Comparison of ENCODE assay signal across 22 cellular contexts in the genomic region with DNA sequence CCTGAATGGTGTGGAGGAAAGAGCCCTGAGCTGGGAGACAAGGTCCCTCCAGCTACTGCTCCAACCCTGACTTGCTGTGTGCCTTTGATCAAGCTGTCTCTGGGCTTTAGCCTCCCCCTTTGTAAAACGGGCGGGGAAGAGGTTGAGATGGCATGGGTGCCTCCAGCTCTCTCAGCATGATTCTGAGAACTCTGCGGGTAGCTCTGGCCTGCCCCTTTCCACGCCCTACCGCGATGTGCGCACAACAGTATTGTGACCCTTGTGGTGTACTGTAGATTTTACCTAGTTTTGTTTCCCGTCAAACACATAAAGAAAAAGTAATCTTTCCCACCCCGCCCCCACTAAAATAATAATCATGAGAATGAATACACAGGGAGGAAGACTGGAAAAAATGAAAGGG. TPM values are rescaled to one million over a fixed set of nuclear protein-coding genes. Genes with fewer than 3 reads are reported as not detected.
DNase-seq lines count a peak whose midpoint lies in the region; ATAC-seq and TF ChIP-seq lines count a peak whose summit lies in the region.
"Had no signal": no experiment of that assay in that cellular context is flagged by ENCODE, and none has a peak within 500 bp of the region (broad histone marks: within the 10 kb centered on the region; RNA-seq: fewer than 3 reads in every experiment).

No MANE protein-coding gene starts in this region.

- H3K27me3 Mint-ChIP-seq in T-helper 2 cell treated with Interferon-gamma antibody and Interleukin-4, amounts not matched to agents 5 μg/mL and 100 μg/mL, for 36 hours (ENCODE audit: low read depth), result peaks cover 41% of the 10 kb centered on the region
- peaks cover 13% of the 10 kb centered on the region for H3K27me3 Mint-ChIP-seq in activated T-helper 17 cell treated with anti-CD3 and anti-CD28 coated beads, Interleukin-2, amount 50 U/mL, for 72 hours
- H3K27me3 Mint-ChIP-seq in natural killer cell (ENCODE audit: low read depth in 2 of 2), result peaks cover 0 to 7% of the 10 kb centered on the region in 2 donors
- H3K27me3 Mint-ChIP-seq in stimulated activated naive CD8-positive, alpha-beta T cell treated with anti-CD3 and anti-CD28 coated beads, Interleukin-15, amount 100 ng/mL, for 72 hours, result no peaks in the 10 kb centered on the region

- intact Hi-C loops in natural killer cell (cut with micrococcal nuclease), result no loop called here

- peaks cover 4% of the 10 kb centered on the region for H3K4me1 Mint-ChIP-seq in T-helper 2 cell treated with Interferon-gamma antibody and Interleukin-4, amounts not matched to agents 5 μg/mL and 100 μg/mL, for 36 hours (ENCODE audit: low read depth)
- peaks cover 10% of the 10 kb centered on the region for H3K4me1 Mint-ChIP-seq in activated T-helper 17 cell treated with anti-CD3 and anti-CD28 coated beads, Interleukin-2, amount 50 U/mL, for 72 hours
- H3K4me1 Mint-ChIP-seq in natural killer cell, result peaks cover 26 to 29% of the 10 kb centered on the region in 2 donors
- peaks cover 79% of the 10 kb centered on the region for H3K4me1 Mint-ChIP-seq in stimulated activated naive CD8-positive, alpha-beta T cell treated with anti-CD3 and anti-CD28 coated beads, Interleukin-15, amount 100 ng/mL, for 72 hours

- H3K4me3 Mint-ChIP-seq in T-helper 2 cell treated with Interferon-gamma antibody and Interleukin-4, amounts not matched to agents 5 μg/mL and 100 μg/mL, for 36 hours, result no peak overlapping the region
- H3K4me3 Mint-ChIP-seq in activated T-helper 17 cell treated with anti-CD3 and anti-CD28 coated beads, Interleukin-2, amount 50 U/mL, for 72 hours, result no peak overlapping the region
- peak overlapping the region; percentile 80 for H3K4me3 Mint-ChIP-seq in natural killer cell
- H3K4me3 Mint-ChIP-seq in stimulated activated naive CD8-positive, alpha-beta T cell treated with anti-CD3 and anti-CD28 coated beads, Interleukin-15, amount 100 ng/mL, for 72 hours, result peak overlapping the region; percentile 91 to 97
- H3K4me3 Mint-ChIP-seq: GM23338 had no signal

- TF ChIP-seq CTCF in natural killer cell (IDR thresholded peaks at IDR 0.05), result no peak

- no peaks in the 10 kb centered on the region for H3K9me3 Mint-ChIP-seq in T-helper 2 cell treated with Interferon-gamma antibody and Interleukin-4, amounts not matched to agents 5 μg/mL and 100 μg/mL, for 36 hours
- no peaks in the 10 kb centered on the region for H3K9me3 Mint-ChIP-seq in activated T-helper 17 cell treated with anti-CD3 and anti-CD28 coated beads, Interleukin-2, amount 50 U/mL, for 72 hours
- no peaks in the 10 kb centered on the region for H3K9me3 Mint-ChIP-seq in natural killer cell
- H3K9me3 Mint-ChIP-seq in stimulated activated naive CD8-positive, alpha-beta T cell treated with anti-CD3 and anti-CD28 coated beads, Interleukin-15, amount 100 ng/mL, for 72 hours, result no peaks in the 10 kb centered on the region

- peak in 3 of 5 experiments; percentile 19 to 91 (median 62) for DNase-seq in T-helper 2 cell
- no peak for DNase-seq in T-helper 2 cell treated with Interferon-gamma antibody and Interleukin-4, amounts not matched to agents 5 μg/mL and 100 μg/mL, for 36 hours (ENCODE audit: low spot score)
- no peak for DNase-seq in natural killer cell
- peak; percentile 81 to 93 for DNase-seq in stimulated activated naive CD8-positive, alpha-beta T cell treated with anti-CD3 and anti-CD28 coated beads, Interleukin-15, amount 100 ng/mL, for 72 hours
- DNase-seq in stimulated activated CD4-positive, alpha-beta T cell treated with anti-CD3 and anti-CD28 coated beads, Interleukin-15, amount 100 ng/mL, for 24 hours, result no peak
- DNase-seq: 8988T; activated CD4-positive, alpha-beta T cell treated with anti-CD3 and anti-CD28 coated beads, Interleukin-2, amount 50 U/mL, for 48 hours; activated naive CD4-positive, alpha-beta T cell; DMS 273 treated with DMSO at 0.1 percent for 48 hours; head of caudate nucleus; NCI-H1105; NCI-H2107; NCI-H524; upper lobe of left lung had no signal

- no peaks in the 10 kb centered on the region for H3K36me3 Mint-ChIP-seq in T-helper 2 cell treated with Interferon-gamma antibody and Interleukin-4, amounts not matched to agents 5 μg/mL and 100 μg/mL, for 36 hours (ENCODE audit: low read depth)
- H3K36me3 Mint-ChIP-seq in activated T-helper 17 cell treated with anti-CD3 and anti-CD28 coated beads, Interleukin-2, amount 50 U/mL, for 72 hours (ENCODE audit: low read depth), result no peaks in the 10 kb centered on the region
- peaks cover 7% of the 10 kb centered on the region for H3K36me3 Mint-ChIP-seq in natural killer cell

- peak; percentile 59 for ATAC-seq in activated T-helper 17 cell treated with anti-CD3 and anti-CD28 coated beads, Interleukin-2, amount 50 U/mL, for 72 hours (replicated peaks)
- ATAC-seq in natural killer cell (no peak), HG02973 (IDR thresholded peaks at IDR 0.05; ENCODE audit: unreplicated experiment) (no peak), HG02870 (IDR thresholded peaks at IDR 0.05; ENCODE audit: unreplicated experiment) (no peak)
- peak; percentile 84 for ATAC-seq in stimulated activated naive CD8-positive, alpha-beta T cell treated with anti-CD3 and anti-CD28 coated beads, Interleukin-15, amount 100 ng/mL, for 72 hours
- ATAC-seq: GM23338, left lobe of liver, Right ventricle myocardium inferior had no signal

- no peak overlapping the region for H3K27ac Mint-ChIP-seq in T-helper 2 cell treated with Interferon-gamma antibody and Interleukin-4, amounts not matched to agents 5 μg/mL and 100 μg/mL, for 36 hours
- no peak overlapping the region for H3K27ac Mint-ChIP-seq in activated T-helper 17 cell treated with anti-CD3 and anti-CD28 coated beads, Interleukin-2, amount 50 U/mL, for 72 hours
- H3K27ac Mint-ChIP-seq in natural killer cell, result peak overlapping the region; percentile 83 to 97
- H3K27ac Mint-ChIP-seq in stimulated activated naive CD8-positive, alpha-beta T cell treated with anti-CD3 and anti-CD28 coated beads, Interleukin-15, amount 100 ng/mL, for 72 hours, result peak overlapping the region; percentile 99
- H3K27ac Mint-ChIP-seq: GM23338 had no signal

RNA-seq across cellular contexts. Expression of a gene that starts 5.3 kb away (rescaled TPM):
- total RNA-seq in activated T-helper 17 cell treated with anti-CD3 and anti-CD28 coated beads, Interleukin-2, amount 50 U/mL, for 72 hours, result 1 to 10 TPM in 1 of 2 donors, under 1 TPM in 1; 0.80 to 2.7 TPM
- 100 to 1,000 TPM in 2 of 3 donors, 10 to 100 TPM in 1; 85.3 to 208 (median 162) TPM for total RNA-seq in natural killer cell
- total RNA-seq: HT1080, OCI-LY7 had no signal

Comparison
In these comparisons a context has a peak if more than half of its experiments do, and no peak if none do; other contexts are left out.
1. DNase-seq: peak in T-helper 2 cell (3 of 5) and stimulated activated naive CD8-positive, alpha-beta T cell treated with anti-CD3 and anti-CD28 coated beads, Interleukin-15, amount 100 ng/mL, for 72 hours (2 of 2); none in T-helper 2 cell treated with Interferon-gamma antibody and Interleukin-4, amounts not matched to agents 5 μg/mL and 100 μg/mL, for 36 hours (single experiment), natural killer cell (single experiment) and stimulated activated CD4-positive, alpha-beta T cell treated with anti-CD3 and anti-CD28 coated beads, Interleukin-15, amount 100 ng/mL, for 24 hours (single experiment).
2. H3K27ac Mint-ChIP-seq: peak in natural killer cell (2 of 2) and stimulated activated naive CD8-positive, alpha-beta T cell treated with anti-CD3 and anti-CD28 coated beads, Interleukin-15, amount 100 ng/mL, for 72 hours (2 of 2); none in T-helper 2 cell treated with Interferon-gamma antibody and Interleukin-4, amounts not matched to agents 5 μg/mL and 100 μg/mL, for 36 hours (single experiment) and activated T-helper 17 cell treated with anti-CD3 and anti-CD28 coated beads, Interleukin-2, amount 50 U/mL, for 72 hours (single experiment).
3. H3K4me3 Mint-ChIP-seq: peak in natural killer cell (single experiment) and stimulated activated naive CD8-positive, alpha-beta T cell treated with anti-CD3 and anti-CD28 coated beads, Interleukin-15, amount 100 ng/mL, for 72 hours (2 of 2); none in T-helper 2 cell treated with Interferon-gamma antibody and Interleukin-4, amounts not matched to agents 5 μg/mL and 100 μg/mL, for 36 hours (single experiment) and activated T-helper 17 cell treated with anti-CD3 and anti-CD28 coated beads, Interleukin-2, amount 50 U/mL, for 72 hours (single experiment).
4. ATAC-seq: peak in activated T-helper 17 cell treated with anti-CD3 and anti-CD28 coated beads, Interleukin-2, amount 50 U/mL, for 72 hours (single experiment) and stimulated activated naive CD8-positive, alpha-beta T cell treated with anti-CD3 and anti-CD28 coated beads, Interleukin-15, amount 100 ng/mL, for 72 hours (single experiment); none in natural killer cell (0 of 3), HG02973 (single experiment) and HG02870 (single experiment).
5. RNA of a gene that starts 5.3 kb away (total RNA-seq): 85.3 to 208 TPM in natural killer cell; 0.80 to 2.7 TPM in activated T-helper 17 cell treated with anti-CD3 and anti-CD28 coated beads, Interleukin-2, amount 50 U/mL, for 72 hours; every median in the first group is over 10 times any median in the second.